12 cellular contexts compared by ENCODE assay signal in genomic region chr16:10749680-10750035, GRCh38. TPM values are rescaled to one million over a fixed set of nuclear protein-coding genes. Genes with fewer than 3 reads are reported as not detected.
DNase-seq lines count a peak whose midpoint lies in the region; ATAC-seq, FAIRE-seq and TF ChIP-seq lines count a peak whose summit lies in the region.
"Had no signal": no experiment of that assay in that cellular context is flagged by ENCODE, and none has a peak within 500 bp of the region (broad histone marks: within the 10 kb centered on the region; RNA-seq: fewer than 3 reads in every experiment).

No MANE protein-coding gene starts in this region.

- no peaks in the 10 kb centered on the region for H3K79me2 ChIP-seq in hepatocyte

- no peak overlapping the region for H3K4me3 ChIP-seq in spleen
- H3K4me3 ChIP-seq in hepatocyte: no peak overlapping the region

- no peaks in the 10 kb centered on the region for H3K27me3 Mint-ChIP-seq in activated CD4-positive, alpha-beta memory T cell treated with anti-CD3 and anti-CD28 coated beads for 36 hours
- H3K27me3 Mint-ChIP-seq in activated CD4-positive, alpha-beta memory T cell treated with anti-CD3 and anti-CD28 coated beads, Interleukin-2, amount 10 ng/mL, durations not matched to agents 7 days and 5 days: no peaks in the 10 kb centered on the region
- no peaks in the 10 kb centered on the region for H3K27me3 Mint-ChIP-seq in activated CD8-positive, alpha-beta memory T cell treated with anti-CD3 and anti-CD28 coated beads, Interleukin-2, amount 10 ng/mL, durations not matched to agents 7 days and 5 days

- no peak overlapping the region for H3K4me3 Mint-ChIP-seq in activated CD4-positive, alpha-beta memory T cell treated with anti-CD3 and anti-CD28 coated beads for 36 hours
- no peak overlapping the region for H3K4me3 Mint-ChIP-seq in activated CD4-positive, alpha-beta memory T cell treated with anti-CD3 and anti-CD28 coated beads, Interleukin-2, amount 10 ng/mL, durations not matched to agents 7 days and 5 days
- no peak overlapping the region for H3K4me3 Mint-ChIP-seq in activated CD8-positive, alpha-beta memory T cell treated with anti-CD3 and anti-CD28 coated beads, Interleukin-2, amount 10 ng/mL, durations not matched to agents 7 days and 5 days

- H3K9me3 ChIP-seq in spleen: no peaks in the 10 kb centered on the region
- no peaks in the 10 kb centered on the region for H3K9me3 ChIP-seq in hepatocyte (ENCODE audit: low read depth)

- CTCF ChIA-PET in activated CD4-positive, alpha-beta memory T cell treated with anti-CD3 and anti-CD28 coated beads for 36 hours (lab: Charles Lee): no interaction called here
- CTCF ChIA-PET in activated CD4-positive, alpha-beta memory T cell treated with anti-CD3 and anti-CD28 coated beads, Interleukin-2, amount 10 ng/mL, durations not matched to agents 7 days and 5 days (lab: Charles Lee): interaction anchor here (1.5 kb wide), 1 partner anchor 13 kb away, joined by 7 read pairs; no protein-coding TSS in a partner anchor
- CTCF ChIA-PET in activated CD8-positive, alpha-beta memory T cell treated with anti-CD3 and anti-CD28 coated beads, Interleukin-2, amount 10 ng/mL, durations not matched to agents 7 days and 5 days (lab: Charles Lee): no interaction called here

- H2AFZ ChIP-seq in hepatocyte: no peak overlapping the region

- H3K27ac ChIP-seq in foreskin keratinocyte (no peak overlapping the region), spleen (peak overlapping the region in 5 of 8 donors; percentile 34 to 71 (median 59)), hepatocyte (no peak overlapping the region)
- H3K27ac ChIP-seq: brain microvascular endothelial cell had no signal

- H3K4me1 Mint-ChIP-seq in activated CD4-positive, alpha-beta memory T cell treated with anti-CD3 and anti-CD28 coated beads for 36 hours (ENCODE audit: low read depth): peaks cover 31% of the 10 kb centered on the region
- peaks cover 33% of the 10 kb centered on the region for H3K4me1 Mint-ChIP-seq in activated CD4-positive, alpha-beta memory T cell treated with anti-CD3 and anti-CD28 coated beads, Interleukin-2, amount 10 ng/mL, durations not matched to agents 7 days and 5 days
- peaks cover 41% of the 10 kb centered on the region for H3K4me1 Mint-ChIP-seq in activated CD8-positive, alpha-beta memory T cell treated with anti-CD3 and anti-CD28 coated beads, Interleukin-2, amount 10 ng/mL, durations not matched to agents 7 days and 5 days

- H3K27me3 ChIP-seq in foreskin keratinocyte: no peaks in the 10 kb centered on the region
- no peaks in the 10 kb centered on the region for H3K27me3 ChIP-seq in spleen (replicated peaks in 1 of 7)
- H3K27me3 ChIP-seq in hepatocyte: no peaks in the 10 kb centered on the region
- H3K27me3 ChIP-seq: brain microvascular endothelial cell had no signal

- TF ChIP-seq CTCF in foreskin keratinocyte (conservative IDR thresholded peaks at IDR 0.05): no peak
- TF ChIP-seq CTCF in spleen (IDR thresholded peaks at IDR 0.05 in 8 of 11, conservative IDR thresholded peaks at IDR 0.05 in 3 of 11): no peak
- TF ChIP-seq CTCF in hepatocyte (IDR thresholded peaks at IDR 0.05; ENCODE audit: poor library complexity): no peak

- peak; percentile 62 for ATAC-seq in foreskin keratinocyte
- ATAC-seq in activated CD8-positive, alpha-beta memory T cell treated with anti-CD3 and anti-CD28 coated beads, Interleukin-2, amount 10 ng/mL, durations not matched to agents 7 days and 5 days: no peak

- no peaks in the 10 kb centered on the region for H3K9me3 Mint-ChIP-seq in activated CD4-positive, alpha-beta memory T cell treated with anti-CD3 and anti-CD28 coated beads for 36 hours
- H3K9me3 Mint-ChIP-seq in activated CD4-positive, alpha-beta memory T cell treated with anti-CD3 and anti-CD28 coated beads, Interleukin-2, amount 10 ng/mL, durations not matched to agents 7 days and 5 days: no peaks in the 10 kb centered on the region
- H3K9me3 Mint-ChIP-seq in activated CD8-positive, alpha-beta memory T cell treated with anti-CD3 and anti-CD28 coated beads, Interleukin-2, amount 10 ng/mL, durations not matched to agents 7 days and 5 days (ENCODE audit: low read depth): no peaks in the 10 kb centered on the region

- TF ChIP-seq POLR2A in spleen (IDR thresholded peaks at IDR 0.05): no peak

- POLR2A ChIA-PET in activated CD4-positive, alpha-beta memory T cell treated with anti-CD3 and anti-CD28 coated beads for 36 hours (lab: Charles Lee): no interaction called here
- POLR2A ChIA-PET in activated CD4-positive, alpha-beta memory T cell treated with anti-CD3 and anti-CD28 coated beads, Interleukin-2, amount 10 ng/mL, durations not matched to agents 7 days and 5 days (lab: Charles Lee): interaction anchor here (1.0 kb wide), 1 partner anchor 129 kb away, joined by 6 read pairs; no protein-coding TSS in a partner anchor

- peaks cover 32% of the 10 kb centered on the region for H3K36me3 Mint-ChIP-seq in activated CD4-positive, alpha-beta memory T cell treated with anti-CD3 and anti-CD28 coated beads for 36 hours
- peaks cover 41% of the 10 kb centered on the region for H3K36me3 Mint-ChIP-seq in activated CD4-positive, alpha-beta memory T cell treated with anti-CD3 and anti-CD28 coated beads, Interleukin-2, amount 10 ng/mL, durations not matched to agents 7 days and 5 days (ENCODE audit: low read depth)
- peaks cover 24% of the 10 kb centered on the region for H3K36me3 Mint-ChIP-seq in activated CD8-positive, alpha-beta memory T cell treated with anti-CD3 and anti-CD28 coated beads, Interleukin-2, amount 10 ng/mL, durations not matched to agents 7 days and 5 days

- H3K36me3 ChIP-seq in spleen (peaks cover 0 to 97% (median 46%) of the 10 kb centered on the region in 6 donors), hepatocyte (replicated peaks; ENCODE audit: insufficient read depth, low read depth) (no peaks in the 10 kb centered on the region)
- H3K36me3 ChIP-seq: brain microvascular endothelial cell had no signal

- intact Hi-C loops in activated CD4-positive, alpha-beta memory T cell treated with anti-CD3 and anti-CD28 coated beads for 36 hours (cut with micrococcal nuclease): loop anchor here (10.0 kb wide), 1 partner anchor 365 kb away; the partner anchor contains the start of gene ATF7IP2
- intact Hi-C loops in spleen (cut with DNase I; ENCODE audit: low total_unique reads): loop anchor here (10.0 kb wide), 1 partner anchor 165 kb away; no protein-coding TSS in a partner anchor

- WGBS in spleen, 5 donors: 75 to 87% (median 84%) methylated on average over 4 of the region's 4 CpGs
- 91% methylated on average over 4 of the region's 4 CpGs for WGBS in hepatocyte (ENCODE audit: low lambda C conversion rate, missing lambda C conversion rate)

- H3K27ac Mint-ChIP-seq in activated CD4-positive, alpha-beta memory T cell treated with anti-CD3 and anti-CD28 coated beads for 36 hours: peak overlapping the region; percentile 66
- H3K27ac Mint-ChIP-seq in activated CD4-positive, alpha-beta memory T cell treated with anti-CD3 and anti-CD28 coated beads, Interleukin-2, amount 10 ng/mL, durations not matched to agents 7 days and 5 days: no peak overlapping the region
- no peak overlapping the region for H3K27ac Mint-ChIP-seq in activated CD8-positive, alpha-beta memory T cell treated with anti-CD3 and anti-CD28 coated beads, Interleukin-2, amount 10 ng/mL, durations not matched to agents 7 days and 5 days

- no peak overlapping the region for H3K4me2 ChIP-seq in hepatocyte

- peak; percentile 44 for DNase-seq in activated CD4-positive, alpha-beta memory T cell treated with anti-CD3 and anti-CD28 coated beads for 36 hours
- no peak for DNase-seq in activated CD4-positive, alpha-beta memory T cell treated with anti-CD3 and anti-CD28 coated beads, Interleukin-2, amount 10 ng/mL, durations not matched to agents 7 days and 5 days
- DNase-seq in RCC 7860 (ENCODE audit: low spot score) (peak; percentile 4), foreskin keratinocyte (peak in 1 of 2 donors; percentile 18), spleen (no peak), hepatocyte (ENCODE audit: low spot score) (no peak)
- DNase-seq in activated CD8-positive, alpha-beta memory T cell treated with anti-CD3 and anti-CD28 coated beads, Interleukin-2, amount 10 ng/mL, durations not matched to agents 7 days and 5 days: no peak
- no peak for DNase-seq in NK-92 treated with Interleukin-12 subunit alpha and Interleukin-12 subunit beta, amount 100 ng/mL, for 24 hours (lab: John Stamatoyannopoulos, UW)
- DNase-seq: AML-193, NCI-H524 treated with DMSO at 0.1 percent for 48 hours had no signal

- H4K20me1 ChIP-seq in hepatocyte (ENCODE audit: insufficient read depth, poor library complexity, severe bottlenecking): no peaks in the 10 kb centered on the region

- no peaks in the 10 kb centered on the region for H3K9me2 ChIP-seq in hepatocyte (replicated peaks; ENCODE audit: insufficient read depth)

- FAIRE-seq in RCC 7860 (lab: Jason Lieb, UNC): no peak

- peaks cover 1% of the 10 kb centered on the region for H3K4me1 ChIP-seq in foreskin keratinocyte
- H3K4me1 ChIP-seq in spleen: peaks cover 7 to 77% (median 40%) of the 10 kb centered on the region in 6 donors
- H3K4me1 ChIP-seq in hepatocyte (ENCODE audit: insufficient read depth): peaks cover 2% of the 10 kb centered on the region

RNA-seq across cellular contexts. Expression of gene NUBP1, which starts 6.0 kb away (rescaled TPM):
- 10 to 100 TPM; 26.5 to 31.5 TPM for total RNA-seq in activated CD4-positive, alpha-beta memory T cell treated with anti-CD3 and anti-CD28 coated beads for 36 hours
- total RNA-seq in activated CD4-positive, alpha-beta memory T cell treated with anti-CD3 and anti-CD28 coated beads, Interleukin-2, amount 10 ng/mL, durations not matched to agents 7 days and 5 days: 10 to 100 TPM; 29.4 to 31.5 TPM
- 23.9 and 25.0 TPM in 2 replicates for total RNA-seq in foreskin keratinocyte
- 29.9 and 30.0 TPM in 2 replicates for polyA plus RNA-seq in foreskin keratinocyte
- 10 to 100 TPM; 22.8 to 47.5 (median 32.8) TPM for total RNA-seq in spleen
- polyA plus RNA-seq in spleen: 10 to 100 TPM; 47.3 to 52.2 (median 49.4) TPM
- 10 to 100 TPM; 27.8 to 35.3 TPM for total RNA-seq in activated CD8-positive, alpha-beta memory T cell treated with anti-CD3 and anti-CD28 coated beads, Interleukin-2, amount 10 ng/mL, durations not matched to agents 7 days and 5 days
- 25.6 and 32.3 TPM in 2 replicates for total RNA-seq in hepatocyte
- 31.7 and 38.8 TPM in 2 replicates for polyA plus RNA-seq in hepatocyte

RNA-seq across cellular contexts. Expression of gene TEKT5, which starts 54.9 kb away (rescaled TPM):
- under 1 TPM in 1 of 2 experiments, not detected in 1; 0.15 TPM for total RNA-seq in activated CD4-positive, alpha-beta memory T cell treated with anti-CD3 and anti-CD28 coated beads for 36 hours
- not detected for total RNA-seq in activated CD4-positive, alpha-beta memory T cell treated with anti-CD3 and anti-CD28 coated beads, Interleukin-2, amount 10 ng/mL, durations not matched to agents 7 days and 5 days
- not detected in 2 replicates for total RNA-seq in foreskin keratinocyte
- not detected in 2 replicates for polyA plus RNA-seq in foreskin keratinocyte
- total RNA-seq in spleen: 1 to 10 TPM in 2 of 7 donors, under 1 TPM in 2, not detected in 3; 0.43 to 1.5 (median 0.97) TPM
- under 1 TPM; 0.17 to 0.22 (median 0.17) TPM for polyA plus RNA-seq in spleen
- under 1 TPM in 1 of 2 experiments, not detected in 1; 0.18 TPM for total RNA-seq in activated CD8-positive, alpha-beta memory T cell treated with anti-CD3 and anti-CD28 coated beads, Interleukin-2, amount 10 ng/mL, durations not matched to agents 7 days and 5 days
- not detected in 2 replicates for total RNA-seq in hepatocyte
- not detected in 2 replicates for polyA plus RNA-seq in hepatocyte
- total RNA-seq: H4 had no signal

Comparison
In these comparisons a context has a peak if more than half of its experiments do, and no peak if none do; other contexts are left out.
1. DNase-seq: peak in activated CD4-positive, alpha-beta memory T cell treated with anti-CD3 and anti-CD28 coated beads for 36 hours (single experiment) and RCC 7860 (single experiment); none in activated CD4-positive, alpha-beta memory T cell treated with anti-CD3 and anti-CD28 coated beads, Interleukin-2, amount 10 ng/mL, durations not matched to agents 7 days and 5 days (single experiment), spleen (single experiment), activated CD8-positive, alpha-beta memory T cell treated with anti-CD3 and anti-CD28 coated beads, Interleukin-2, amount 10 ng/mL, durations not matched to agents 7 days and 5 days (single experiment), hepatocyte (single experiment) and NK-92 treated with Interleukin-12 subunit alpha and Interleukin-12 subunit beta, amount 100 ng/mL, for 24 hours (single experiment).
2. H3K27ac ChIP-seq: peak in spleen (5 of 8); none in foreskin keratinocyte (single experiment) and hepatocyte (single experiment).